Comparison of ENCODE assay signal across 8 cellular contexts in the genomic region with DNA sequence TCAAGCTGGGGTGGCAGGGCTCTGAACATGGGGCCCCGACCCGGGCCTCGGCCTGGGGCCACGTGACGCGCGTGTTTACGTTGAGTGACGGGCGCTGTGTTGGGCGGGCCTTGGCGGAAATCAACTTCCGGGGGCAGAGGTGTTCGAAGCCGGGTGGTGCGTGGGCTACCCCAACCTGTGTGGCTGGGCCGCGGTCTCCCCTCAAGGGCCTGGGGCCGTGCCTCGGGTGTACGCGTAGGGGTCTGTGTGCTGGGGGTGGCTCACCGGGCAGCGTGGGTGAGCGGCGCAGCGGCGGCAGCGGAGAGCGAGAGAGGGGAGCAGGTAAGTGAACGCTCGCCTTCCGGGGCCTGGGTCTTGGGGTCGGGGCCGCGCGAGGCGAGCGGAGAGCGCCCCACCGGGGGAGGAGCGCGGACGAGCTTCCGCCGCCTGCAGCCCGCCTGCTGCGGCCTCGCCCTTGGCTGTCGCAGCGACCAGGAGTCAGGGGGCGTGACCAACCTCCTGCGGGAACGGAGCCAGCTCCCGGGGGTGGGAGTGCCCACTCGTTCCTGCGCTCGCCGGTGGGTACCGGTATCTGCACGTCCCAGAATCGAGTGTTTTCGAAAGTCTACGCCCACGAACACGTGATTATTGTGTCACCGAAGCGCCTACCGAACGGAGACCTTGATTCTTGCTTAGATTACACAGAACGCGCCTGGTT. TPM values are rescaled to one million over a fixed set of nuclear protein-coding genes. Genes with fewer than 3 reads are reported as not detected.
DNase-seq lines count a peak whose midpoint lies in the region; ATAC-seq and TF ChIP-seq lines count a peak whose summit lies in the region.

A gene with protein sequence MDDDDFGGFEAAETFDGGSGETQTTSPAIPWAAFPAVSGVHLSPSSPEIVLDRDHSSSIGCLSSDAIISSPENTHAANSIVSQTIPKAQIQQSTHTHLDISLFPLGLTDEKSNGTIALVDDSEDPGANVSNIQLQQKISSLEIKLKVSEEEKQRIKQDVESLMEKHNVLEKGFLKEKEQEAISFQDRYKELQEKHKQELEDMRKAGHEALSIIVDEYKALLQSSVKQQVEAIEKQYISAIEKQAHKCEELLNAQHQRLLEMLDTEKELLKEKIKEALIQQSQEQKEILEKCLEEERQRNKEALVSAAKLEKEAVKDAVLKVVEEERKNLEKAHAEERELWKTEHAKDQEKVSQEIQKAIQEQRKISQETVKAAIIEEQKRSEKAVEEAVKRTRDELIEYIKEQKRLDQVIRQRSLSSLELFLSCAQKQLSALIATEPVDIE (plus strand): TSS at position 136 of the 697 bp plus-strand sequence. CDS start 66,760 bp downstream, outside the sequence.

- H3K27me3 Mint-ChIP-seq in T-helper 17 cell = no peaks in the 10 kb centered on the region

- H3K9me3 ChIP-seq in T-helper 17 cell (ENCODE audit: control insufficient read depth, low read length, poor library complexity, severe bottlenecking) (no peaks in the 10 kb centered on the region), right atrium auricular region (no peaks in the 10 kb centered on the region), vagina (no peaks in the 10 kb centered on the region)

- TF ChIP-seq CTCF in right atrium auricular region (IDR thresholded peaks at IDR 0.05) (peak in 1 of 2 donors; percentile 24), vagina (IDR thresholded peaks at IDR 0.05) (peak in 1 of 3 experiments; percentile 4)

- TF ChIP-seq POLR2A in GM15510 (IDR thresholded peaks at IDR 0.05; ENCODE audit: borderline replicate concordance, extremely low read depth, insufficient read length) (peak; percentile 73), vagina (IDR thresholded peaks at IDR 0.05) (peak in 1 of 2 donors; percentile 30)

- peak within 1 kb of the TSS; percentile 98 for H3K27ac Mint-ChIP-seq in T-helper 17 cell

- H3K4me1 ChIP-seq in right atrium auricular region (peaks cover 0 to 13% of the 10 kb centered on the region in 2 donors), vagina (peaks cover 18% of the 10 kb centered on the region)

- H3K36me3 ChIP-seq in right atrium auricular region (no peaks in the 10 kb centered on the region), vagina (no peaks in the 10 kb centered on the region)

- H3K4me3 ChIP-seq in right atrium auricular region (peak within 1 kb of the TSS; percentile 91 to 92), vagina (peak within 1 kb of the TSS; percentile 84 to 85)

- peaks cover 28% of the 10 kb centered on the region for H3K4me1 Mint-ChIP-seq in T-helper 17 cell

- intact Hi-C loops in vagina (cut with DNase I) = no loop called here

- ATAC-seq in HG02798 (IDR thresholded peaks at IDR 0.05; ENCODE audit: poor library complexity, unreplicated experiment) (peak; percentile 92), T-helper 17 cell (peak; percentile 82)

- DNase-seq in NCI-H1417 treated with DMSO at 0.1 percent for 48 hours (lab: John Stamatoyannopoulos, UW) = peak; percentile 64
- peak; percentile 85 to 90 (median 89) for DNase-seq in T-helper 17 cell
- DNase-seq in amygdala (lab: John Stamatoyannopoulos, UW) = peak; percentile 6 to 89 (median 67)
- DNase-seq in right atrium auricular region (ENCODE audit: low spot score) = peak; percentile 85
- peak; percentile 79 for DNase-seq in putamen (ENCODE audit: low spot score)
- DNase-seq in vagina (ENCODE audit: extremely low spot score in 2 of 2) = peak; percentile 91 to 96

- no peaks in the 10 kb centered on the region for H3K36me3 Mint-ChIP-seq in T-helper 17 cell (ENCODE audit: low read depth)

- peak within 1 kb of the TSS; percentile 95 for H3K4me3 Mint-ChIP-seq in T-helper 17 cell

- H3K27me3 ChIP-seq in right atrium auricular region = no peaks in the 10 kb centered on the region
- H3K27me3 ChIP-seq in vagina = no peaks in the 10 kb centered on the region

- peak within 1 kb of the TSS; percentile 98 for H3K27ac ChIP-seq in right atrium auricular region
- H3K27ac ChIP-seq in vagina = peak within 1 kb of the TSS; percentile 98

RNA-seq across cellular contexts. Expression of the gene that starts here (rescaled TPM):
- 10 to 100 TPM; 62.5 to 65.3 TPM for total RNA-seq in T-helper 17 cell
- total RNA-seq in right atrium auricular region = 10 to 100 TPM; 33.6 to 36.1 TPM
- total RNA-seq in vagina = 76.6 TPM

Comparison
In these comparisons a context has a peak if more than half of its experiments do, and no peak if none do; other contexts are left out.
1. Peak in every context shown above with its lines: DNase-seq, ATAC-seq, H3K4me3 ChIP-seq and H3K27ac ChIP-seq.